Comparison of ENCODE assay signal across 8 cellular contexts in the genomic region with DNA sequence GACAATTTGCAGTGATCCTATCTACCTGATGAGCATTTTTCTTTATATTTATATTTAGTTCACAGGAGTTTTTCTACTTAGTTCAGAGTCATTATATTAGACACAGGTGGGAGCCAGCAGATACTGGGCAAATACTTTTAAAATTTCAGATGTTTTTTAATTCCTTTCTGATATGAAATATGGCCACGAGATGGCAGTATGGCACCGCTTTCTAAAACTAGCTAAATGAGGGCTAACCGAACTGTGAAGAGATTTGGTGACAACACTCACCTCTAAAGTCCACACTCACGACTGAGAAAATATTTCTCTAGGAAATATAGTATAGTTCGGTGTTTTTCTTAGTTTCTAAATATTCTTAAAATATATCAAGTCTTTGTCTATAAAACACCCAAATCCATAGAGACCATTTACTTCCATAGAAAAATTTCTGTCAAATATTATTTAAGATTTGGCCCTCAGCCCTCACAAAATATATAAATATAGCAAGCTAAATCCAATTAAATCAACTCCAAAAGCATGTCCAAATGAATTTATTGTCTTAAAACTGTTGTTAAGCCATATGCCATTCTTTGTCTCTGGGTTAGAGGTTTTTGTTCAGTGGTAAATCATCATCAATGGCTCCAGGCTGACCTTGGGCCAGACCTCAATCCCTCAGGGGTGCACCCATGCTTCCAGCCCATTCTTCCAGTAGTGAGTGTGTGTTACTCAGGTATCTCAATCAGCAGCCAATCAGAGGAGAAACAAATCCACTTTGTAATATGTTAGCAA.
DNase-seq lines count a peak whose midpoint lies in the region; ATAC-seq and TF ChIP-seq lines count a peak whose summit lies in the region.

No MANE protein-coding gene starts in this region.

- ATAC-seq in GM19463 (IDR thresholded peaks at IDR 0.05; ENCODE audit: unreplicated experiment) (no peak), HG03045 (IDR thresholded peaks at IDR 0.05; ENCODE audit: unreplicated experiment) (no peak)

- peak; percentile 48 for TF ChIP-seq CTCF in GM12872 (IDR thresholded peaks at IDR 0.05; ENCODE audit: insufficient read depth, low read depth, low read length)

- peak; percentile 2 for DNase-seq in NCI-H1092 treated with DMSO at 0.1 percent for 48 hours (lab: John Stamatoyannopoulos, UW)
- peak in 4 of 5 experiments; percentile 21 to 75 (median 43) for DNase-seq in T-helper 2 cell
- DNase-seq in amniotic stem cell (lab: John Stamatoyannopoulos, UW) = peak; percentile 32
- DNase-seq in iPS-NIHi11 (ENCODE audit: low spot score) = peak; percentile 43
- DNase-seq in stimulated activated CD4-positive, alpha-beta T cell treated with anti-CD3 and anti-CD28 coated beads, Interleukin-15, amount 100 ng/mL, for 24 hours = peak; percentile 74

Comparison
In these comparisons a context has a peak if more than half of its experiments do, and no peak if none do; other contexts are left out.
1. DNase-seq: peak in every context shown above with its lines; median percentile 74 in stimulated activated CD4-positive, alpha-beta T cell treated with anti-CD3 and anti-CD28 coated beads, Interleukin-15, amount 100 ng/mL, for 24 hours; 43 in T-helper 2 cell; 43 in iPS-NIHi11; 32 in amniotic stem cell; 2 in NCI-H1092 treated with DMSO at 0.1 percent for 48 hours.